In the genomic region with DNA sequence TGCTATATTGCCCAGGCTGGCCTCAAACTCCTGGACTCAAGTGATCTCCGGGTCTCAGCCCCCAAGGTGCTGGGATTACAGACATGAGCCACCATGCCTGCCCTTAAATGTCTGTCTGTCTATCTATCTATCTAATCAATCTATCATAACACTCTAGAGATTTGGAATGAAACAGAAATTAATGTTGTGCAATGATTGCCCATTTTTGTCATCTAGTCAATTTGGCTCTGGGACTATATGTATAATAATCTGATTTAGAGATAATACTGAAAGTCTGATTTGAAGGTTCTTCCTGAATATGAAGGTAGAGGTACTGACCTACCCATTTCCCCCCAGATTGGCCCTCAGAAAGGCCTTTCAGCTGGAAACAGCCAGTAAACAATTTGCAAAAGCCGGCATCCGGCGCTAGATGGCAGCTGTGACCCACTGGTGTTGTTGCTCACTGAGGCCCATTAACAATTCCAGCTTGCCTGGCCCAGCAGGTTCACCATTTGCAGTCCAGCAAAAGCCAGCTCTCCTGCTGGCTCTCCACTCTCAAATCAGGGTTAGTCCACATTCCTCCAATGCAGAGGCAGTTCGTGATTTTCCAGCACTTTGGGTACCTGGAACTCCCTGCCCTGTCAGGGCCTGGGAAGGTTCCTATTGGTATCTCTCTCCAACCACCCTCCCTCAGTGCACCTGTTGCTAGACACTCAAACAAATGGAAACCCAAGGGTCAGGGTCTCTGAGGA, we compare ENCODE assay signal across 1 cellular context.
A peak's percentile ranks its signal among the peaks of the same experiment; 100 is the strongest.
TF ChIP-seq lines count a peak whose summit lies in the region.

No MANE protein-coding gene starts in this region.

TF ChIP-seq in HepG2, 621 proteins besides CTCF, POLR2A, EP300 and RAD21 (continued from another document and continues in another):
- TF ChIP-seq, protein P1, sequence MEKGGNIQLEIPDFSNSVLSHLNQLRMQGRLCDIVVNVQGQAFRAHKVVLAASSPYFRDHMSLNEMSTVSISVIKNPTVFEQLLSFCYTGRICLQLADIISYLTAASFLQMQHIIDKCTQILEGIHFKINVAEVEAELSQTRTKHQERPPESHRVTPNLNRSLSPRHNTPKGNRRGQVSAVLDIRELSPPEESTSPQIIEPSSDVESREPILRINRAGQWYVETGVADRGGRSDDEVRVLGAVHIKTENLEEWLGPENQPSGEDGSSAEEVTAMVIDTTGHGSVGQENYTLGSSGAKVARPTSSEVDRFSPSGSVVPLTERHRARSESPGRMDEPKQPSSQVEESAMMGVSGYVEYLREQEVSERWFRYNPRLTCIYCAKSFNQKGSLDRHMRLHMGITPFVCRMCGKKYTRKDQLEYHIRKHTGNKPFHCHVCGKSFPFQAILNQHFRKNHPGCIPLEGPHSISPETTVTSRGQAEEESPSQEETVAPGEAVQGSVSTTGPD (CRISPR knock-in tag; IDR thresholded peaks at IDR 0.05): no peak
- TF ChIP-seq ZNF512 (CRISPR knock-in tag; IDR thresholded peaks at IDR 0.05) (no peak), ZBTB7A (CRISPR knock-in tag; IDR thresholded peaks at IDR 0.05) (peak; percentile 67; the same call in 1 of the 2 replicates), MEF2D (CRISPR knock-in tag; IDR thresholded peaks at IDR 0.05) (no peak; the same call in 1 of the 2 replicates), ZNF3 (CRISPR knock-in tag; IDR thresholded peaks at IDR 0.05) (no peak), MTF2 (CRISPR knock-in tag; IDR thresholded peaks at IDR 0.05; ENCODE audit: borderline replicate concordance) (no peak), ZNF142 (CRISPR knock-in tag; IDR thresholded peaks at IDR 0.05) (0 out of 2 replicates have a peak, but pooled peaks have one; percentile 19), SNRNP70 (IDR thresholded peaks at IDR 0.05; ENCODE audit: low read depth, low read length) (no peak), ZNF549 (CRISPR knock-in tag; IDR thresholded peaks at IDR 0.05) (no peak), CSRNP1 (CRISPR knock-in tag; IDR thresholded peaks at IDR 0.05) (0 out of 2 replicates have a peak, but pooled peaks have one; percentile 36), ZNF34 (CRISPR knock-in tag; IDR thresholded peaks at IDR 0.05; ENCODE audit: borderline replicate concordance) (0 out of 2 replicates have a peak, but pooled peaks have one; percentile 72), ZNF383 (CRISPR knock-in tag; IDR thresholded peaks at IDR 0.05; ENCODE audit: borderline replicate concordance) (peak; percentile 79; the same call in 1 of the 2 replicates), GATAD2A (CRISPR knock-in tag; IDR thresholded peaks at IDR 0.05) (peak; percentile 80), BRF2 (CRISPR knock-in tag; IDR thresholded peaks at IDR 0.05) (no peak), ARNTL (CRISPR knock-in tag; IDR thresholded peaks at IDR 0.05) (0 out of 2 replicates have a peak, but pooled peaks have one; percentile 34), BRCA1 (CRISPR knock-in tag; IDR thresholded peaks at IDR 0.05) (no peak), TBL1XR1 (IDR thresholded peaks at IDR 0.05; ENCODE audit: borderline replicate concordance, low read length, partially characterized antibody) (no peak), TEAD2 (CRISPR knock-in tag; IDR thresholded peaks at IDR 0.05) (no peak), RFXAP (CRISPR knock-in tag; IDR thresholded peaks at IDR 0.05; ENCODE audit: borderline replicate concordance) (no peak; the same call in 1 of the 2 replicates), ZNF432 (CRISPR knock-in tag; IDR thresholded peaks at IDR 0.05; ENCODE audit: borderline replicate concordance) (no peak), ISL2 (CRISPR knock-in tag; IDR thresholded peaks at IDR 0.05) (peak; percentile 33; the same call in 1 of the 2 replicates), NCOR1 (IDR thresholded peaks at IDR 0.05; ENCODE audit: borderline replicate concordance, low read length) (no peak), ZNF678 (CRISPR knock-in tag; IDR thresholded peaks at IDR 0.05) (no peak), ZNF20 (CRISPR knock-in tag; IDR thresholded peaks at IDR 0.05) (no peak), ZEB1 (IDR thresholded peaks at IDR 0.05; ENCODE audit: insufficient replicate concordance, low read depth) (no peak), GMEB1 (CRISPR knock-in tag; IDR thresholded peaks at IDR 0.05; ENCODE audit: borderline replicate concordance) (peak; percentile 50; the same call in 1 of the 2 replicates), MAX (IDR thresholded peaks at IDR 0.05) (peak; percentile 10; the same call in 1 of the 2 replicates), SIX4 (CRISPR knock-in tag; IDR thresholded peaks at IDR 0.05) (no peak), SP1 (IDR thresholded peaks at IDR 0.05) (no peak), SP1 (CRISPR knock-in tag; IDR thresholded peaks at IDR 0.05) (no peak), RCOR2 (CRISPR knock-in tag; IDR thresholded peaks at IDR 0.05) (no peak; the same call in 1 of the 2 replicates), KDM2A (CRISPR knock-in tag; IDR thresholded peaks at IDR 0.05; ENCODE audit: borderline replicate concordance, low read depth) (peak; percentile 73; the same call in 1 of the 2 replicates), HIVEP1 (CRISPR knock-in tag; IDR thresholded peaks at IDR 0.05) (no peak)
- TF ChIP-seq, protein P2, sequence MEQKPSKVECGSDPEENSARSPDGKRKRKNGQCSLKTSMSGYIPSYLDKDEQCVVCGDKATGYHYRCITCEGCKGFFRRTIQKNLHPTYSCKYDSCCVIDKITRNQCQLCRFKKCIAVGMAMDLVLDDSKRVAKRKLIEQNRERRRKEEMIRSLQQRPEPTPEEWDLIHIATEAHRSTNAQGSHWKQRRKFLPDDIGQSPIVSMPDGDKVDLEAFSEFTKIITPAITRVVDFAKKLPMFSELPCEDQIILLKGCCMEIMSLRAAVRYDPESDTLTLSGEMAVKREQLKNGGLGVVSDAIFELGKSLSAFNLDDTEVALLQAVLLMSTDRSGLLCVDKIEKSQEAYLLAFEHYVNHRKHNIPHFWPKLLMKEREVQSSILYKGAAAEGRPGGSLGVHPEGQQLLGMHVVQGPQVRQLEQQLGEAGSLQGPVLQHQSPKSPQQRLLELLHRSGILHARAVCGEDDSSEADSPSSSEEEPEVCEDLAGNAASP (CRISPR knock-in tag; IDR thresholded peaks at IDR 0.05; ENCODE audit: borderline replicate concordance): peak; percentile 76; the same call in 1 of the 2 replicates
- TF ChIP-seq, protein P3, sequence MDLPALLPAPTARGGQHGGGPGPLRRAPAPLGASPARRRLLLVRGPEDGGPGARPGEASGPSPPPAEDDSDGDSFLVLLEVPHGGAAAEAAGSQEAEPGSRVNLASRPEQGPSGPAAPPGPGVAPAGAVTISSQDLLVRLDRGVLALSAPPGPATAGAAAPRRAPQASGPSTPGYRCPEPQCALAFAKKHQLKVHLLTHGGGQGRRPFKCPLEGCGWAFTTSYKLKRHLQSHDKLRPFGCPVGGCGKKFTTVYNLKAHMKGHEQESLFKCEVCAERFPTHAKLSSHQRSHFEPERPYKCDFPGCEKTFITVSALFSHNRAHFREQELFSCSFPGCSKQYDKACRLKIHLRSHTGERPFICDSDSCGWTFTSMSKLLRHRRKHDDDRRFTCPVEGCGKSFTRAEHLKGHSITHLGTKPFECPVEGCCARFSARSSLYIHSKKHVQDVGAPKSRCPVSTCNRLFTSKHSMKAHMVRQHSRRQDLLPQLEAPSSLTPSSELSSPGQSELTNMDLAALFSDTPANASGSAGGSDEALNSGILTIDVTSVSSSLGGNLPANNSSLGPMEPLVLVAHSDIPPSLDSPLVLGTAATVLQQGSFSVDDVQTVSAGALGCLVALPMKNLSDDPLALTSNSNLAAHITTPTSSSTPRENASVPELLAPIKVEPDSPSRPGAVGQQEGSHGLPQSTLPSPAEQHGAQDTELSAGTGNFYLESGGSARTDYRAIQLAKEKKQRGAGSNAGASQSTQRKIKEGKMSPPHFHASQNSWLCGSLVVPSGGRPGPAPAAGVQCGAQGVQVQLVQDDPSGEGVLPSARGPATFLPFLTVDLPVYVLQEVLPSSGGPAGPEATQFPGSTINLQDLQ (CRISPR knock-in tag; IDR thresholded peaks at IDR 0.05): no peak
- TF ChIP-seq, protein P4, sequence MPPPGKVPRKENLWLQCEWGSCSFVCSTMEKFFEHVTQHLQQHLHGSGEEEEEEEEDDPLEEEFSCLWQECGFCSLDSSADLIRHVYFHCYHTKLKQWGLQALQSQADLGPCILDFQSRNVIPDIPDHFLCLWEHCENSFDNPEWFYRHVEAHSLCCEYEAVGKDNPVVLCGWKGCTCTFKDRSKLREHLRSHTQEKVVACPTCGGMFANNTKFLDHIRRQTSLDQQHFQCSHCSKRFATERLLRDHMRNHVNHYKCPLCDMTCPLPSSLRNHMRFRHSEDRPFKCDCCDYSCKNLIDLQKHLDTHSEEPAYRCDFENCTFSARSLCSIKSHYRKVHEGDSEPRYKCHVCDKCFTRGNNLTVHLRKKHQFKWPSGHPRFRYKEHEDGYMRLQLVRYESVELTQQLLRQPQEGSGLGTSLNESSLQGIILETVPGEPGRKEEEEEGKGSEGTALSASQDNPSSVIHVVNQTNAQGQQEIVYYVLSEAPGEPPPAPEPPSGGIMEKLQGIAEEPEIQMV (CRISPR knock-in tag; IDR thresholded peaks at IDR 0.05; ENCODE audit: low read depth): peak; percentile 77; the same call in 1 of the 2 replicates
